27 cellular contexts compared by ENCODE assay signal in the genomic region with DNA sequence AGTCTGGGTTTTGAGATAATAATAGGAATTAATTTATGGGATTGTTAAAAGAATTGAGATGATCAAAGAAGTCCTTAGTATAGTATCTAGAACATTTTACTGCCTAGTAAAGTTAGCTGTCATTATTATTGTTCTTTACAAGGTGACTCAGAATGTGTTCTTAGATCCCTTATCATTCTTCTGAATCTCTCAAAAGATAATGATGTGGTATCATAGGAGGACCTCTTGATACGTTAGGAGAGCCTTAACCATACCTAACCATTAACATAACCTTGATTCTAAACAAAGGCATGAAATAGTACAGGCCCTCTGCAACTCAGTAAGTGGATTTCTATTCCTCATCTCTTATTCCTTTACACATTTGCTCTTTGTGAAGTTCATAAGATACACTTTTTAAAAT.
"Had no signal": no experiment of that assay in that cellular context is flagged by ENCODE, and none has a peak within 500 bp of the region (broad histone marks: within the 10 kb centered on the region; RNA-seq: fewer than 3 reads in every experiment).

No MANE protein-coding gene starts in this region.

- ATAC-seq: left colon; left lung; lower lobe of right lung; naive thymus-derived CD8-positive, alpha-beta T cell; pancreas; right cardiac atrium; sciatic nerve; stimulated activated naive B cell treated with anti-CD40 and anti-IgM and Interleukin-4, amounts not matched to agents 10 μg/mL and 1 μg/mL and 100 μg/mL, for 72 hours; stimulated activated naive CD8-positive, alpha-beta T cell treated with anti-CD3 and anti-CD28 coated beads, Interleukin-15, Interleukin-2, amounts not matched to agents 100 U/mL and 50 U/mL, for 24 hours had no signal

- FAIRE-seq: keratinocyte had no signal

- DNase-seq: left colon; left lung; lower lobe of right lung; mammary epithelial cell; mesenchymal stem cell; naive thymus-derived CD8-positive, alpha-beta T cell; nucleus accumbens; pancreas; posterior cingulate gyrus; retina; right cardiac atrium; stimulated activated CD4-positive, alpha-beta T cell treated with anti-CD3 and anti-CD28 coated beads, Interleukin-12 subunit alpha, Interleukin-12 subunit beta, amount 100 ng/mL, for 4 hours; stimulated activated CD4-positive, alpha-beta T cell treated with anti-CD3 and anti-CD28 coated beads, Interleukin-15, amount 100 ng/mL, for 24 hours; stimulated activated CD4-positive, alpha-beta T cell treated with anti-CD3 and anti-CD28 coated beads, Interleukin-2, amount 100 ng/mL, for 24 hours; stimulated activated CD4-positive, alpha-beta T cell treated with anti-CD3 and anti-CD28 coated beads, Interleukin-4, amount 100 ng/mL, for 1 hour; stimulated activated naive B cell treated with anti-CD40 and anti-IgM and Interleukin-4, amounts not matched to agents 10 μg/mL and 1 μg/mL and 100 μg/mL, for 72 hours; stimulated activated naive CD8-positive, alpha-beta T cell treated with anti-CD3 and anti-CD28 coated beads, Interleukin-15, Interleukin-2, amounts not matched to agents 100 U/mL and 50 U/mL, for 24 hours; stomach; testis; thyroid gland; transverse colon; upper lobe of left lung had no signal

- H3K4me3 ChIP-seq: left lung, lower lobe of right lung, pancreas, prostate gland, skin epidermis, stomach, testis, thyroid gland, transverse colon, upper lobe of left lung, vagina had no signal
